Comparison of ENCODE assay signal across 13 cellular contexts in genomic region chr5:157004893-157005551, GRCh38. TPM values are rescaled to one million over a fixed set of nuclear protein-coding genes. Genes with fewer than 3 reads are reported as not detected.
A peak's percentile ranks its signal among the peaks of the same experiment; 100 is the strongest.
DNase-seq lines count a peak whose midpoint lies in the region; ATAC-seq, FAIRE-seq and TF ChIP-seq lines count a peak whose summit lies in the region.
"Had no signal": no experiment of that assay in that cellular context is flagged by ENCODE, and none has a peak within 500 bp of the region (broad histone marks: within the 10 kb centered on the region; RNA-seq: fewer than 3 reads in every experiment).

No MANE protein-coding gene starts in this region.

- H3K4me3 ChIP-seq in A549 (no peak overlapping the region), GM12878 (no peak overlapping the region)
- H3K4me3 ChIP-seq: psoas muscle, tibial artery had no signal

- H3K4me1 ChIP-seq in A549: peaks cover 16% of the 10 kb centered on the region; the same call in 2 of the 3 replicates
- H3K4me1 ChIP-seq in GM12878 (ENCODE audit: control insufficient read depth, insufficient read depth, low read length): no peaks in the 10 kb centered on the region
- H3K4me1 ChIP-seq: psoas muscle, tibial artery had no signal

- H2AFZ ChIP-seq in GM12878 (ENCODE audit: control insufficient read depth, low read depth, low read length): no peak overlapping the region

- no peak overlapping the region for H3K9ac ChIP-seq in GM12878 (ENCODE audit: control insufficient read depth, insufficient read depth, low read length)

- intact Hi-C loops in GM12878 (cut with micrococcal nuclease; ENCODE audit: unreplicated experiment): no loop called here

- RAD21 ChIA-PET in GM12878 (lab: Charles Lee; ENCODE audit: unreplicated experiment): no interaction called here

- H3K9me3 ChIP-seq in A549 (peaks cover 17% of the 10 kb centered on the region; the same call in 2 of the 3 replicates), GM12878 (replicated peaks; ENCODE audit: control insufficient read depth, insufficient read depth, low read length) (no peaks in the 10 kb centered on the region; the same call in 2 of the 3 replicates)

- H3K4me2 ChIP-seq in A549: no peak overlapping the region
- no peak overlapping the region for H3K4me2 ChIP-seq in GM12878 (ENCODE audit: control insufficient read depth, insufficient read depth)

- no peaks in the 10 kb centered on the region for H3K27me3 ChIP-seq in GM12878 (replicated peaks in 1 of 2; ENCODE audit: control insufficient read depth in 2 of 2, insufficient read depth in 2 of 2, low read length in 1 of 2)
- H3K27me3 ChIP-seq: tibial artery had no signal

- peak overlapping the region in 1 of 2 experiments; percentile 51; a peak in 3 of 6 replicates for H3K27ac ChIP-seq in A549
- no peak overlapping the region for H3K27ac ChIP-seq in GM12878 (ENCODE audit: control insufficient read depth, insufficient read depth)
- H3K27ac ChIP-seq: psoas muscle, tibial artery had no signal

- no peaks in the 10 kb centered on the region for H4K20me1 ChIP-seq in GM12878 (ENCODE audit: control insufficient read depth, insufficient read depth)

- TF ChIP-seq RAD21 in A549 (conservative IDR thresholded peaks at IDR 0.05 in 1 of 2, IDR thresholded peaks at IDR 0.05 in 1 of 2): no peak
- TF ChIP-seq RAD21 in GM12878 (IDR thresholded peaks at IDR 0.05; ENCODE audit: insufficient read depth, low read depth, low read length): no peak

- TF ChIP-seq EP300 in A549 (IDR thresholded peaks at IDR 0.05): no peak
- no peak for TF ChIP-seq EP300 in GM12878 (IDR thresholded peaks at IDR 0.05; ENCODE audit: borderline replicate concordance in 1 of 2, control insufficient read depth in 1 of 2, low read depth in 2 of 2, low read length in 2 of 2)

- TF ChIP-seq CTCF in A549 (IDR thresholded peaks at IDR 0.05): no peak
- TF ChIP-seq CTCF in GM13977 (IDR thresholded peaks at IDR 0.05; ENCODE audit: extremely low read depth, insufficient read depth, missing control alignments): no peak
- no peak for TF ChIP-seq CTCF in GM12878 (IDR thresholded peaks at IDR 0.05 in 2 of 3, conservative IDR thresholded peaks at IDR 0.05 in 1 of 3; ENCODE audit: control insufficient read depth in 2 of 3, extremely low read depth in 1 of 3, insufficient read depth in 1 of 3, low read depth in 3 of 3, low read length in 3 of 3)

- FAIRE-seq in A549 (lab: Jason Lieb, UNC): no peak
- FAIRE-seq in GM12878 (lab: Jason Lieb, UNC): no peak

- no peaks in the 10 kb centered on the region for H3K79me2 ChIP-seq in GM12878 (ENCODE audit: control insufficient read depth, insufficient read depth, low read length)

- CTCF ChIA-PET in A549 (lab: Yijun Ruan, JAX) (interaction anchor here (0.7 kb wide), 1 partner anchor 1428 kb away, joined by 3 read pairs; no protein-coding TSS in a partner anchor), GM12878 (lab: Yijun Ruan, JAX) (interaction anchor here (0.6 kb wide), 1 partner anchor 998 kb away, joined by 3 read pairs; no protein-coding TSS in a partner anchor)

- SMC1A ChIA-PET in GM12878 (lab: Charles Lee; ENCODE audit: uncharacterized antibody, unreplicated experiment): interaction anchor here (1.4 kb wide), 1 partner anchor 25 kb away, joined by 4 read pairs; no protein-coding TSS in a partner anchor

- BruUV-seq in GM12878 (replicated peaks; lab: Mats Ljungman, UMichigan): no TSS peak

- no peaks in the 10 kb centered on the region for H3K36me3 ChIP-seq in GM12878 (ENCODE audit: control insufficient read depth in 2 of 2, insufficient read depth in 2 of 2, low read length in 1 of 2)
- H3K36me3 ChIP-seq: tibial artery had no signal

- in situ Hi-C loops in GM13977 (cut with MboI; ENCODE audit: low pct_unique_long_range_greater_than_20kb, low sequenced_read_pairs, unreplicated experiment): no loop called here
- in situ Hi-C loops in GM12878 (cut with MboI): no loop called here

- peak; percentile 77 to 84; a peak in 5 of 6 replicates for ATAC-seq in A549
- peak; percentile 60 for ATAC-seq in HG02938 (IDR thresholded peaks at IDR 0.05; ENCODE audit: unreplicated experiment)
- ATAC-seq in GM12878: peak; percentile 94
- ATAC-seq: psoas muscle had no signal

- POLR2A ChIA-PET in A549 (lab: Yijun Ruan, JAX): no interaction called here
- POLR2A ChIA-PET in GM12878 (lab: Charles Lee): no interaction called here

- DNase-seq in A549 (ENCODE audit: low read depth in 1 of 2, low spot score in 1 of 2) (peak in 1 of 2 experiments; percentile 14), GM13977 (ENCODE audit: low spot score) (peak; percentile 44), GM12878 (ENCODE audit: low read depth, low spot score) (no peak), AML-193 (lab: John Stamatoyannopoulos, UW) (no peak), NCI-H2107 (lab: John Stamatoyannopoulos, UW) (no peak), medulla oblongata (ENCODE audit: extremely low spot score) (no peak)
- DNase-seq in stimulated activated CD4-positive, alpha-beta T cell treated with anti-CD3 and anti-CD28 coated beads, Interleukin-12 subunit alpha, Interleukin-12 subunit beta, amount 100 ng/mL, for 4 hours: no peak
- DNase-seq: dermis blood vessel endothelial cell, NCI-H1092 treated with DMSO at 0.1 percent for 48 hours, psoas muscle, tibial artery had no signal

- TF ChIP-seq POLR2A in A549 (IDR thresholded peaks at IDR 0.05; ENCODE audit: low read length): no peak
- no peak for TF ChIP-seq POLR2A in GM12878 (IDR thresholded peaks at IDR 0.05; ENCODE audit: low read depth, low read length)

TF ChIP-seq in A549, 52 proteins besides CTCF, POLR2A, EP300 and RAD21 (continues in another document):
- no peak for TF ChIP-seq TFCP2L1 (CRISPR knock-in tag; IDR thresholded peaks at IDR 0.05)
- TF ChIP-seq MAX (IDR thresholded peaks at IDR 0.05): no peak

TF ChIP-seq in GM12878, 131 proteins besides CTCF, POLR2A, EP300 and RAD21:
- TF ChIP-seq BACH1 (IDR thresholded peaks at IDR 0.05; ENCODE audit: borderline replicate concordance) (no peak), RUNX3 (IDR thresholded peaks at IDR 0.05; ENCODE audit: low read length) (peak; percentile 35; the same call in 1 of the 2 replicates)
TF ChIP-seq in GM12878: peak in this region for 1.

RNA-seq across cellular contexts. Expression of gene TIMD4, which starts 42.0 kb away (rescaled TPM):
- polyA plus RNA-seq in A549 (2011; rRNA removed) (4.6 and 5.7 TPM in 2 replicates), A549 (2017; fragmentation: RNase III; extraction: RNeasy Plus Mini Kit Qiagen cat#74134 plus additional on column Dnase treatment) (2.1 to 2.3 TPM (median 2.3 TPM) in 3 replicates), GM12878 (2011; rRNA removed) (15.4 and 17.4 TPM in 2 replicates), GM12878 (2014; fragmentation: Illumina TruSeq; extraction: Trizol) (0.89 and 1.3 TPM in 2 replicates), GM12878 (2014; fragmentation: Nextera tagmentation; extraction: Ambion mirVana) (1 to 10 TPM; 7.6 to 8.5 TPM), GM12878 (2014; rRNA removed) (2.4 and 2.8 TPM in 2 replicates), GM12878 (2016; fragmentation: Nextera tagmentation; extraction: Ambion mirVana) (10 to 100 TPM in 1 of 2 experiments, 1 to 10 TPM in 1; 9.4 to 10.6 TPM)
- polyA plus RNA-seq in A549 (2012; cell fraction: cytosol; rRNA removed): 1.4 TPM in 2 replicates
- 3.0 and 3.2 TPM in 2 replicates for polyA plus RNA-seq in A549 (2012; cell fraction: nucleus; rRNA removed)
- 8.0 and 11.0 TPM in 2 replicates for polyA minus RNA-seq in A549 (2011; rRNA and poly(A)+ RNA removed)
- total RNA-seq in GM12878 (2013; cell fraction: nucleolus; rRNA removed): 4.0 and 10.0 TPM in 2 replicates
- total RNA-seq in GM12878 (2014; rRNA removed) (2.7 and 3.7 TPM in 2 replicates), GM12878 (2014; rRNA removed; fragmentation: Illumina TruSeq; extraction: Trizol) (1.9 and 2.0 TPM in 2 replicates), GM12878 (2021) (2.9 and 4.2 TPM in 2 replicates)
- polyA plus RNA-seq in GM12878 (2011; ENCODE audit: low read depth): 0.26 TPM
- polyA plus RNA-seq in GM12878 (2011; cell fraction: cytosol; rRNA removed): 4.3 and 4.8 TPM in 2 replicates
- polyA plus RNA-seq in GM12878 (2011; cell fraction: nucleus; rRNA removed): 2.8 and 5.4 TPM in 2 replicates
- polyA plus RNA-seq in GM12878 (2012): 5.6 and 6.1 TPM in 2 replicates
- polyA minus RNA-seq in GM12878 (2011; rRNA and poly(A)+ RNA removed): 1.6 and 5.0 TPM in 2 replicates
- polyA minus RNA-seq in GM12878 (2011; cell fraction: cytosol; rRNA and poly(A)+ RNA removed): 1.9 TPM in 1 of 2 replicates, not detected in the other
- polyA minus RNA-seq in GM12878 (2011; cell fraction: nucleus; rRNA and poly(A)+ RNA removed): 0.57 and 1.3 TPM in 2 replicates
- total RNA-seq: dermis blood vessel endothelial cell had no signal

RNA-seq across cellular contexts. Expression of gene HAVCR1, which starts 53.9 kb away (rescaled TPM):
- polyA plus RNA-seq in A549 (2011; rRNA removed): 94.7 and 143 TPM in 2 replicates
- polyA plus RNA-seq in A549 (2012; cell fraction: cytosol; rRNA removed): 58.3 and 77.3 TPM in 2 replicates
- 48.5 and 87.7 TPM in 2 replicates for polyA plus RNA-seq in A549 (2012; cell fraction: nucleus; rRNA removed)
- 99.1 to 103 TPM (median 101 TPM) in 3 replicates for polyA plus RNA-seq in A549 (2017; fragmentation: RNase III; extraction: RNeasy Plus Mini Kit Qiagen cat#74134 plus additional on column Dnase treatment)
- 328 and 421 TPM in 2 replicates for polyA minus RNA-seq in A549 (2011; rRNA and poly(A)+ RNA removed)
- total RNA-seq in GM12878 (2013; cell fraction: nucleolus; rRNA removed): 2.3 and 3.9 TPM in 2 replicates
- total RNA-seq in GM12878 (2014; rRNA removed): 0.45 TPM in 1 of 2 replicates, not detected in the other
- not detected in 2 replicates for total RNA-seq in GM12878 (2014; rRNA removed; fragmentation: Illumina TruSeq; extraction: Trizol)
- total RNA-seq in GM12878 (2021): not detected in 2 replicates
- 0.13 TPM for polyA plus RNA-seq in GM12878 (2011; ENCODE audit: low read depth)
- 0.07 and 0.08 TPM in 2 replicates for polyA plus RNA-seq in GM12878 (2011; rRNA removed)
- not detected in 2 replicates for polyA plus RNA-seq in GM12878 (2011; cell fraction: cytosol; rRNA removed)
- polyA plus RNA-seq in GM12878 (2011; cell fraction: nucleus; rRNA removed): 0.24 and 0.26 TPM in 2 replicates
- polyA plus RNA-seq in GM12878 (2012): not detected in 2 replicates
- polyA plus RNA-seq in GM12878 (2014; fragmentation: Illumina TruSeq; extraction: Trizol): 0.33 TPM in 1 of 2 replicates, not detected in the other
- polyA plus RNA-seq in GM12878 (2014; fragmentation: Nextera tagmentation; extraction: Ambion mirVana): not detected
- polyA plus RNA-seq in GM12878 (2014; rRNA removed): not detected in 2 replicates
- not detected for polyA plus RNA-seq in GM12878 (2016; fragmentation: Nextera tagmentation; extraction: Ambion mirVana)
- 0.37 TPM in 1 of 2 replicates, not detected in the other for polyA minus RNA-seq in GM12878 (2011; rRNA and poly(A)+ RNA removed)
- not detected in 2 replicates for polyA minus RNA-seq in GM12878 (2011; cell fraction: cytosol; rRNA and poly(A)+ RNA removed)
- polyA minus RNA-seq in GM12878 (2011; cell fraction: nucleus; rRNA and poly(A)+ RNA removed): 1.5 TPM in 1 of 2 replicates, not detected in the other
- total RNA-seq: OCI-LY7 had no signal

Comparison
In these comparisons a context has a peak if more than half of its experiments do, and no peak if none do; other contexts are left out.
1. RNA of gene HAVCR1, which starts 53.9 kb away (polyA plus RNA-seq): 48.5 to 143 TPM in A549; 0.07 to 0.33 TPM in GM12878; every median in the first group is over 10 times any median in the second.
2. Peak in every context shown above with its lines, with median percentiles within 50 percentile points of each other: ATAC-seq.